19 cellular contexts compared by ENCODE assay signal in the genomic region with DNA sequence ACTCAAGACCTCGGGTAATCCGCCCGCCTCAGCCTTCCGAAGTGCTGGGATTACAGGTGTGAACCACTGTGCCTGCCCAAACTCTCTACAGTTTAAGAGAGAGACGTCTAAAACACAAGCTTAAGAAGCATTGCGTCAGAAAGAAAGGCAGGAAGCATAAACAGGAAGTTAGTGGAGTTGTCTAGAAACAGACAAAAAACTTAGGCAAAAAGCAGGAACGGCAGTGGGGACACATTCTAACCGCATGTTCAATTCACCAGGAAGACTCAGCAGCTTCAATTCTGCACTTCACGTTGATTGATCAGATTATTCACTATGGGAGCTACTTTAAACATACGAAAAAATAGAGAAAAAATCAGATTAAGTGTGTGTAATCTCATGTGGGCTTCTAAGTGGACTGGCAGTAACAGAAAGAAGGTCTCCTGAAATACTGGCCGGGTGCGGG. TPM values are rescaled to one million over a fixed set of nuclear protein-coding genes. Genes with fewer than 3 reads are reported as not detected.
DNase-seq lines count a peak whose midpoint lies in the region; ATAC-seq, FAIRE-seq and TF ChIP-seq lines count a peak whose summit lies in the region.
"Had no signal": no experiment of that assay in that cellular context is flagged by ENCODE, and none has a peak within 500 bp of the region (broad histone marks: within the 10 kb centered on the region; RNA-seq: fewer than 3 reads in every experiment).

No MANE protein-coding gene starts in this region.

- H3K23ac ChIP-seq in H1 (ENCODE audit: insufficient read length): no peak overlapping the region

- no peak overlapping the region for H2BK120ac ChIP-seq in H1 (replicated peaks; ENCODE audit: low read depth, low read length)

- no peak overlapping the region for H3K18ac ChIP-seq in H1 (ENCODE audit: extremely low read depth, low read length)

- H3K27me3 ChIP-seq in H1 (replicated peaks in 1 of 4; ENCODE audit: control insufficient read depth in 3 of 4, extremely low read depth in 1 of 4, insufficient read depth in 3 of 4, low read length in 3 of 4) (no peaks in the 10 kb centered on the region), upper lobe of right lung (no peaks in the 10 kb centered on the region), SJCRH30 (peaks cover 14% of the 10 kb centered on the region), neural progenitor cell (no peaks in the 10 kb centered on the region)
- H3K27me3 ChIP-seq: breast epithelium, uterus had no signal

- H2AFZ ChIP-seq in H1 (ENCODE audit: low read length) (no peak overlapping the region), neural progenitor cell (replicated peaks) (no peak overlapping the region)

- no peak overlapping the region for H3K4me2 ChIP-seq in H1 (ENCODE audit: insufficient read depth in 1 of 2, low read depth in 2 of 2, low read length in 2 of 2)
- no peak overlapping the region for H3K4me2 ChIP-seq in neural progenitor cell

- H3F3A ChIP-seq in neural progenitor cell (ENCODE audit: low read depth): peaks cover 5% of the 10 kb centered on the region

- H4K20me1 ChIP-seq in H1 (replicated peaks in 1 of 2; ENCODE audit: control insufficient read depth in 1 of 2, insufficient read depth in 2 of 2, low read length in 2 of 2): no peaks in the 10 kb centered on the region
- H4K20me1 ChIP-seq in neural progenitor cell (ENCODE audit: low read depth): no peaks in the 10 kb centered on the region

- H2BK5ac ChIP-seq in H1 (ENCODE audit: low read depth, low read length): no peak overlapping the region

- no peaks in the 10 kb centered on the region for H3K9me3 ChIP-seq in SK-N-MC (ENCODE audit: low read depth, low read length)
- H3K9me3 ChIP-seq in H1 (ENCODE audit: insufficient read depth in 2 of 2, low read depth in 1 of 2, low read length in 1 of 2): no peaks in the 10 kb centered on the region
- no peaks in the 10 kb centered on the region for H3K9me3 ChIP-seq in upper lobe of right lung
- no peaks in the 10 kb centered on the region for H3K9me3 ChIP-seq in SJCRH30 (replicated peaks)
- H3K9me3 ChIP-seq in neural progenitor cell (ENCODE audit: low read depth): no peaks in the 10 kb centered on the region
- H3K9me3 ChIP-seq: breast epithelium, uterus had no signal

- H3K79me2 ChIP-seq in H1 (ENCODE audit: control insufficient read depth in 1 of 2, insufficient read depth in 2 of 2, low read length in 2 of 2): no peaks in the 10 kb centered on the region
- no peaks in the 10 kb centered on the region for H3K79me2 ChIP-seq in neural progenitor cell (ENCODE audit: low read depth)

- TF ChIP-seq EP300 in H1 (IDR thresholded peaks at IDR 0.05; ENCODE audit: borderline replicate concordance in 1 of 2, low read depth in 2 of 2, low read length in 2 of 2): no peak

- no peak for DNase-seq in activated naive CD4-positive, alpha-beta T cell treated with anti-CD3 and anti-CD28 coated beads, Interleukin-2, amount 10 ng/mL, durations not matched to agents 7 days and 5 days
- DNase-seq in activated naive CD4-positive, alpha-beta T cell treated with anti-CD3 and anti-CD28 coated beads, Interleukin-2, amount 50 U/mL, for 16 hours: no peak
- DNase-seq in SK-N-MC (ENCODE audit: low read depth, low spot score) (peak; percentile 40), H1 (ENCODE audit: low read depth in 1 of 2, low spot score in 2 of 2) (no peak), upper lobe of right lung (no peak), SJCRH30 (no peak), neural progenitor cell (ENCODE audit: low spot score) (no peak)
- DNase-seq in naive thymus-derived CD8-positive, alpha-beta T cell: no peak
- DNase-seq: DMS53, mammary epithelial cell, MM.1S, NCI-H446 treated with DMSO at 0.1 percent for 48 hours, posterior cingulate gyrus, uterus had no signal

- H2BK20ac ChIP-seq in H1 (ENCODE audit: low read length): no peak overlapping the region

- no peak for TF ChIP-seq RAD21 in H1 (IDR thresholded peaks at IDR 0.05 in 1 of 2, conservative IDR thresholded peaks at IDR 0.05 in 1 of 2; ENCODE audit: low read depth in 2 of 2, low read length in 2 of 2)

- no peak for FAIRE-seq in H1 (lab: Jason Lieb, UNC)

- intact Hi-C loops in upper lobe of right lung (cut with DNase I): no loop called here

- TF ChIP-seq CTCF in H1 (IDR thresholded peaks at IDR 0.05; ENCODE audit: control extremely low read depth in 1 of 3, insufficient read depth in 1 of 3, low read depth in 1 of 3, low read length in 3 of 3) (no peak), upper lobe of right lung (IDR thresholded peaks at IDR 0.05) (no peak), neural progenitor cell (IDR thresholded peaks at IDR 0.05) (no peak)

- POLR2A ChIA-PET in H1 (lab: Charles Lee; ENCODE audit: partially characterized antibody): interaction anchor here (0.6 kb wide), 1 partner anchor 115 kb away, joined by 3 read pairs; no protein-coding TSS in a partner anchor
- POLR2A ChIA-PET in naive thymus-derived CD8-positive, alpha-beta T cell (lab: Charles Lee): no interaction called here

- no peaks in the 10 kb centered on the region for H3K23me2 ChIP-seq in H1 (ENCODE audit: low read depth, low read length)

- H3K4me1 Mint-ChIP-seq in activated naive CD4-positive, alpha-beta T cell treated with anti-CD3 and anti-CD28 coated beads, Interleukin-2, amount 10 ng/mL, durations not matched to agents 7 days and 5 days: peaks cover 16% of the 10 kb centered on the region
- H3K4me1 Mint-ChIP-seq in neural progenitor cell: peaks cover 16% of the 10 kb centered on the region
- H3K4me1 Mint-ChIP-seq in naive thymus-derived CD8-positive, alpha-beta T cell: peaks cover 6 to 9% (median 7%) of the 10 kb centered on the region in 4 donors

- H3K36me3 ChIP-seq in SK-N-MC (ENCODE audit: insufficient read depth, low read length) (no peaks in the 10 kb centered on the region), H1 (ENCODE audit: control insufficient read depth in 2 of 4, insufficient read depth in 4 of 4, low read length in 3 of 4) (no peaks in the 10 kb centered on the region), upper lobe of right lung (no peaks in the 10 kb centered on the region), SJCRH30 (no peaks in the 10 kb centered on the region), neural progenitor cell (no peaks in the 10 kb centered on the region)
- H3K36me3 ChIP-seq: breast epithelium, uterus had no signal

- H4K8ac ChIP-seq in H1 (ENCODE audit: extremely low read depth, insufficient read depth, low read length): no peak overlapping the region

- CTCF ChIA-PET in activated naive CD4-positive, alpha-beta T cell treated with anti-CD3 and anti-CD28 coated beads, Interleukin-2, amount 10 ng/mL, durations not matched to agents 7 days and 5 days (lab: Charles Lee): interaction anchor here (1.2 kb wide), 1 partner anchor 9 kb away, joined by 4 read pairs; no protein-coding TSS in a partner anchor
- CTCF ChIA-PET in H1 (lab: Charles Lee; ENCODE audit: partially characterized antibody): interaction anchor here (1.0 to 3.6 kb wide), 5 partner anchors 17 to 52 kb away, joined by 3 to 16 read pairs (median 6); no protein-coding TSS in a partner anchor

- H2BK12ac ChIP-seq in H1 (ENCODE audit: low read depth, low read length): 0 out of 2 replicates have a peak overlapping the region, but pooled peaks have one; percentile 27

- H3K4ac ChIP-seq in H1 (replicated peaks; ENCODE audit: insufficient read length, low read depth, low read length): no peak overlapping the region

- TF ChIP-seq POLR2A in H1 (IDR thresholded peaks at IDR 0.05; ENCODE audit: control extremely low read depth in 1 of 2, low read depth in 2 of 2, low read length in 2 of 2): no peak

- 92% methylated on average over 12 of the region's 12 CpGs; no CpG with 5 or more reads in 1 of the 2 experiments for WGBS in H1 (ENCODE audit: extremely low coverage in 1 of 2, insufficient coverage in 1 of 2, insufficient read length in 1 of 2, insufficient replicate concordance in 2 of 2, low coverage in 1 of 2, low lambda C conversion rate in 2 of 2, missing lambda C conversion rate in 1 of 2), 2 experiments

- H3K9me3 Mint-ChIP-seq in activated naive CD4-positive, alpha-beta T cell treated with anti-CD3 and anti-CD28 coated beads, Interleukin-2, amount 10 ng/mL, durations not matched to agents 7 days and 5 days: no peaks in the 10 kb centered on the region
- peaks cover 5% of the 10 kb centered on the region for H3K9me3 Mint-ChIP-seq in neural progenitor cell
- H3K9me3 Mint-ChIP-seq in naive thymus-derived CD8-positive, alpha-beta T cell: no peaks in the 10 kb centered on the region
- H3K9me3 Mint-ChIP-seq: activated T-helper 17 cell treated with anti-CD3 and anti-CD28 coated beads, Interleukin-2, amount 50 U/mL, for 72 hours; WTC11 had no signal

- peak overlapping the region; percentile 79 for H3K27ac Mint-ChIP-seq in activated naive CD4-positive, alpha-beta T cell treated with anti-CD3 and anti-CD28 coated beads, Interleukin-2, amount 10 ng/mL, durations not matched to agents 7 days and 5 days
- H3K27ac Mint-ChIP-seq in neural progenitor cell: no peak overlapping the region
- no peak overlapping the region for H3K27ac Mint-ChIP-seq in naive thymus-derived CD8-positive, alpha-beta T cell
- H3K27ac Mint-ChIP-seq: activated T-helper 17 cell treated with anti-CD3 and anti-CD28 coated beads, Interleukin-2, amount 50 U/mL, for 72 hours; WTC11 had no signal

- no peak overlapping the region for H3K4me3 Mint-ChIP-seq in activated naive CD4-positive, alpha-beta T cell treated with anti-CD3 and anti-CD28 coated beads, Interleukin-2, amount 10 ng/mL, durations not matched to agents 7 days and 5 days
- H3K4me3 Mint-ChIP-seq in neural progenitor cell: no peak overlapping the region
- no peak overlapping the region for H3K4me3 Mint-ChIP-seq in naive thymus-derived CD8-positive, alpha-beta T cell
- H3K4me3 Mint-ChIP-seq: activated T-helper 17 cell treated with anti-CD3 and anti-CD28 coated beads, Interleukin-2, amount 50 U/mL, for 72 hours; WTC11 had no signal

- no peaks in the 10 kb centered on the region for H3K36me3 Mint-ChIP-seq in activated naive CD4-positive, alpha-beta T cell treated with anti-CD3 and anti-CD28 coated beads, Interleukin-2, amount 10 ng/mL, durations not matched to agents 7 days and 5 days
- H3K36me3 Mint-ChIP-seq in neural progenitor cell: no peaks in the 10 kb centered on the region
- no peaks in the 10 kb centered on the region for H3K36me3 Mint-ChIP-seq in naive thymus-derived CD8-positive, alpha-beta T cell
- H3K36me3 Mint-ChIP-seq: WTC11 had no signal

- H3K79me1 ChIP-seq in H1 (ENCODE audit: low read depth, low read length): no peaks in the 10 kb centered on the region

- no peaks in the 10 kb centered on the region for H3K4me1 ChIP-seq in H1 (replicated peaks in 1 of 4; ENCODE audit: control insufficient read depth in 3 of 4, insufficient read depth in 4 of 4, low read length in 3 of 4)
- no peaks in the 10 kb centered on the region for H3K4me1 ChIP-seq in upper lobe of right lung
- H3K4me1 ChIP-seq in SJCRH30: no peaks in the 10 kb centered on the region
- peaks cover 8% of the 10 kb centered on the region for H3K4me1 ChIP-seq in neural progenitor cell
- H3K4me1 ChIP-seq: breast epithelium, uterus had no signal

- no peak overlapping the region for H4K91ac ChIP-seq in H1 (replicated peaks; ENCODE audit: insufficient read length, low read length)

- H3K56ac ChIP-seq in H1 (replicated peaks; ENCODE audit: insufficient read length, low read depth, low read length): no peak overlapping the region

- H4K5ac ChIP-seq in H1 (ENCODE audit: insufficient read length, low read depth, low read length): no peak overlapping the region

- peaks cover 46% of the 10 kb centered on the region for H3K27me3 Mint-ChIP-seq in activated naive CD4-positive, alpha-beta T cell treated with anti-CD3 and anti-CD28 coated beads, Interleukin-2, amount 10 ng/mL, durations not matched to agents 7 days and 5 days
- H3K27me3 Mint-ChIP-seq in neural progenitor cell (ENCODE audit: insufficient read depth, low read depth): peaks cover 9% of the 10 kb centered on the region
- peaks cover 8 to 37% (median 19%) of the 10 kb centered on the region in 5 donors for H3K27me3 Mint-ChIP-seq in naive thymus-derived CD8-positive, alpha-beta T cell

- no peak overlapping the region for H3K14ac ChIP-seq in H1 (ENCODE audit: insufficient read length)

- H3K27ac ChIP-seq in SK-N-MC (peak overlapping the region; percentile 1; the same call in 1 of the 2 replicates), H1 (ENCODE audit: low read depth, low read length) (no peak overlapping the region), upper lobe of right lung (peak overlapping the region; percentile 60), SJCRH30 (no peak overlapping the region), neural progenitor cell (no peak overlapping the region)
- H3K27ac ChIP-seq: breast epithelium, uterus had no signal

- ATAC-seq in upper lobe of right lung: peak; percentile 76
- ATAC-seq in naive thymus-derived CD8-positive, alpha-beta T cell: no peak
- ATAC-seq: activated T-helper 17 cell treated with anti-CD3 and anti-CD28 coated beads, Interleukin-2, amount 50 U/mL, for 72 hours; WTC11 had no signal

- H2AK5ac ChIP-seq in H1 (ENCODE audit: low read depth, low read length): peak overlapping the region; percentile 24; the same call in 1 of the 2 replicates

- H3K4me3 ChIP-seq in SK-N-MC (no peak overlapping the region), H1 (ENCODE audit: extremely low read depth in 1 of 4, insufficient read depth in 2 of 4, low read depth in 3 of 4, low read length in 4 of 4) (no peak overlapping the region), upper lobe of right lung (no peak overlapping the region), SJCRH30 (no peak overlapping the region), neural progenitor cell (no peak overlapping the region)
- H3K4me3 ChIP-seq: breast epithelium, uterus had no signal

- H3K9ac ChIP-seq in SK-N-MC (ENCODE audit: insufficient read length) (no peak overlapping the region), H1 (replicated peaks in 1 of 4; ENCODE audit: extremely low read depth in 1 of 4, low read depth in 3 of 4, low read length in 3 of 4) (no peak overlapping the region), neural progenitor cell (no peak overlapping the region)

- no peak overlapping the region for H2BK15ac ChIP-seq in H1 (ENCODE audit: low read length)

RNA-seq across cellular contexts. Expression of a gene that starts 7.4 kb away (rescaled TPM):
- total RNA-seq in H1 (2021; fragmentation: NEBNext Ultra II Directional; extraction: Animal tissue kit (Norgen Biotek cat#: 25700)): 0.20 and 0.33 TPM in 2 replicates
- polyA plus RNA-seq in H1 (2011; rRNA removed): 0.09 and 0.22 TPM in 2 replicates
- 0.14 TPM for polyA plus RNA-seq in H1 (2011; cell fraction: cytosol; rRNA removed)
- 1.3 TPM for polyA plus RNA-seq in H1 (2011; cell fraction: nucleus; rRNA removed)
- polyA plus RNA-seq in H1 (2012, experiment 1 of 2): 0.15 to 0.23 TPM (median 0.23 TPM) in 3 of 4 replicates, not detected in the other
- polyA plus RNA-seq in H1 (2012, experiment 2 of 2): 0.39 TPM
- 0.12 TPM for polyA plus RNA-seq in H1 (2013, experiment 1 of 2)
- 0.06 TPM for polyA plus RNA-seq in H1 (2013, experiment 2 of 2)
- 0.06 and 0.10 TPM in 2 replicates for polyA minus RNA-seq in H1 (2011; rRNA and poly(A)+ RNA removed)
- not detected for polyA minus RNA-seq in H1 (2011; cell fraction: cytosol; rRNA and poly(A)+ RNA removed)
- 0.50 TPM for polyA minus RNA-seq in H1 (2011; cell fraction: nucleus; rRNA and poly(A)+ RNA removed)
- 0.35 TPM for total RNA-seq in upper lobe of right lung
- not detected in 2 replicates for total RNA-seq in SJCRH30 (2014; rRNA removed; shearing (Covaris generic))
- total RNA-seq in neural progenitor cell (ENCODE audit: low replicate concordance): 0.19 TPM in 1 of 2 replicates, not detected in the other
- total RNA-seq in naive thymus-derived CD8-positive, alpha-beta T cell: not detected
- polyA plus RNA-seq in naive thymus-derived CD8-positive, alpha-beta T cell: not detected
- total RNA-seq: activated T-helper 17 cell treated with anti-CD3 and anti-CD28 coated beads, Interleukin-2, amount 50 U/mL, for 72 hours; epithelial cell of proximal tubule had no signal
- polyA plus RNA-seq: AG04450, mammary epithelial cell had no signal

RNA-seq across cellular contexts. Expression of a gene that starts 22.9 kb away (rescaled TPM):
- 1.8 and 1.9 TPM in 2 replicates for total RNA-seq in H1 (2021; fragmentation: NEBNext Ultra II Directional; extraction: Animal tissue kit (Norgen Biotek cat#: 25700))
- polyA plus RNA-seq in H1 (2011; rRNA removed): 3.0 and 3.3 TPM in 2 replicates
- 2.9 TPM for polyA plus RNA-seq in H1 (2011; cell fraction: cytosol; rRNA removed)
- 12.6 TPM for polyA plus RNA-seq in H1 (2011; cell fraction: nucleus; rRNA removed)
- polyA plus RNA-seq in H1 (2012, experiment 1 of 2): 1.7 to 3.4 TPM (median 2.7 TPM) in 4 replicates
- polyA plus RNA-seq in H1 (2012, experiment 2 of 2): 3.2 TPM
- polyA plus RNA-seq in H1 (2013, experiment 1 of 2): 1.6 TPM
- 1.5 TPM for polyA plus RNA-seq in H1 (2013, experiment 2 of 2)
- polyA minus RNA-seq in H1 (2011; rRNA and poly(A)+ RNA removed): 2.0 and 2.4 TPM in 2 replicates
- polyA minus RNA-seq in H1 (2011; cell fraction: cytosol; rRNA and poly(A)+ RNA removed): 1.8 TPM
- polyA minus RNA-seq in H1 (2011; cell fraction: nucleus; rRNA and poly(A)+ RNA removed): 1.2 TPM
- total RNA-seq in upper lobe of right lung (2.9 TPM), neural progenitor cell (ENCODE audit: low replicate concordance) (0.31 and 0.45 TPM in 2 replicates)
- total RNA-seq in SJCRH30 (2014; rRNA removed; shearing (Covaris generic)): not detected in 2 replicates
- total RNA-seq in naive thymus-derived CD8-positive, alpha-beta T cell: not detected
- polyA plus RNA-seq in naive thymus-derived CD8-positive, alpha-beta T cell: not detected
- total RNA-seq: activated T-helper 17 cell treated with anti-CD3 and anti-CD28 coated beads, Interleukin-2, amount 50 U/mL, for 72 hours; breast epithelium; epithelial cell of proximal tubule; mammary epithelial cell had no signal
- polyA plus RNA-seq: AG04450, mammary epithelial cell had no signal

RNA-seq across cellular contexts. Expression of a gene that starts 54.0 kb away (rescaled TPM):
- total RNA-seq in H1 (2021; fragmentation: NEBNext Ultra II Directional; extraction: Animal tissue kit (Norgen Biotek cat#: 25700)): 45.1 and 49.4 TPM in 2 replicates
- 37.4 and 55.9 TPM in 2 replicates for polyA plus RNA-seq in H1 (2011; rRNA removed)
- polyA plus RNA-seq in H1 (2011; cell fraction: cytosol; rRNA removed): 46.4 TPM
- polyA plus RNA-seq in H1 (2011; cell fraction: nucleus; rRNA removed): 136 TPM
- 43.5 to 47.4 TPM (median 45.9 TPM) in 4 replicates for polyA plus RNA-seq in H1 (2012, experiment 1 of 2)
- polyA plus RNA-seq in H1 (2012, experiment 2 of 2): 43.8 TPM
- 26.2 TPM for polyA plus RNA-seq in H1 (2013, experiment 1 of 2)
- 26.6 TPM for polyA plus RNA-seq in H1 (2013, experiment 2 of 2)
- polyA minus RNA-seq in H1 (2011; rRNA and poly(A)+ RNA removed): 26.1 and 68.1 TPM in 2 replicates
- 23.0 TPM for polyA minus RNA-seq in H1 (2011; cell fraction: cytosol; rRNA and poly(A)+ RNA removed)
- 32.2 TPM for polyA minus RNA-seq in H1 (2011; cell fraction: nucleus; rRNA and poly(A)+ RNA removed)
- total RNA-seq in upper lobe of right lung: 121 TPM
- 0.56 and 0.83 TPM in 2 replicates for total RNA-seq in SJCRH30 (2014; rRNA removed; shearing (Covaris generic))
- total RNA-seq in neural progenitor cell (ENCODE audit: low replicate concordance): 33.4 and 47.2 TPM in 2 replicates
- 10 to 100 TPM; 29.8 to 33.9 TPM for total RNA-seq in naive thymus-derived CD8-positive, alpha-beta T cell
- polyA plus RNA-seq in naive thymus-derived CD8-positive, alpha-beta T cell: 10 to 100 TPM in 1 of 3 donors, 1 to 10 TPM in 2; 7.8 to 11.3 (median 9.2) TPM

Comparison
In these comparisons a context has a peak if more than half of its experiments do, and no peak if none do; other contexts are left out.
1. H3K27ac ChIP-seq: peak in SK-N-MC (single experiment) and upper lobe of right lung (single experiment); none in H1 (single experiment), SJCRH30 (single experiment) and neural progenitor cell (single experiment).
2. RNA of a gene that starts 54.0 kb away (total RNA-seq): 121 TPM in upper lobe of right lung (single experiment), 45.1 to 49.4 TPM in H1, 29.8 to 33.9 TPM in naive thymus-derived CD8-positive, alpha-beta T cell and 33.4 to 47.2 TPM in neural progenitor cell; 0.56 to 0.83 TPM in SJCRH30; every median in the first group is over 10 times any median in the second.